ENCODE assay signal across 28 cellular contexts in the genomic region with DNA sequence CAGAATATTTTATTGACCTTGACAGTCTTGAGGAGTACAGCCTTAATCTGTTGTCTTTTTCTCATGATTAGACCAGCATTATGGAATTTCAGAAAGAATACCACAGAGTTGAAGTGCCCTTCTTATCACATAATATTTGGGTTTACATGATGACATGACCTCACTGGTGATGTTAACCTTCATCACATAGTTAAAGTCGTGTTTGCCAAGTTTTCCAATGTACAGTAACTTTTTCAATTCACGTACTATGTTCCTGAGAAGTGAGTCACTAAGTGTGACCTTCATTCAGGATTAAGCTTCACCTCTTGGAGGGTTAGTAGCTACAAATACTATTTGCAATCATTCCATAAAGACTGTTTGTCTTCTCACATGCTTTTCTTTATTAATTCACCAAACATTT. TPM values are rescaled to one million over a fixed set of nuclear protein-coding genes. Genes with fewer than 3 reads are reported as not detected.
"Had no signal": no experiment of that assay in that cellular context is flagged by ENCODE, and none has a peak within 500 bp of the region (broad histone marks: within the 10 kb centered on the region; RNA-seq: fewer than 3 reads in every experiment).

No MANE protein-coding gene starts in this region.

- H3K4me3 ChIP-seq: coronary artery, gastroesophageal sphincter, left ventricle myocardium inferior, lower lobe of right lung, neural progenitor cell, ovary, right atrium auricular region, sigmoid colon, stomach had no signal

- H3K27me3 ChIP-seq: gastroesophageal sphincter, neural progenitor cell, ovary, right atrium auricular region, sigmoid colon, stomach had no signal

- H3K36me3 Mint-ChIP-seq: immature natural killer cell, memory B cell, mesothelial cell of epicardium, natural killer cell had no signal

- FAIRE-seq: endometrium, kidney, small intestine, urothelium cell line had no signal

- H3K9me3 ChIP-seq: gastroesophageal sphincter, left ventricle myocardium inferior, lower lobe of right lung, ovary, right atrium auricular region, sigmoid colon had no signal

- H3K4me3 Mint-ChIP-seq: immature natural killer cell, memory B cell, mesothelial cell of epicardium, natural killer cell, neural progenitor cell had no signal

- H3K27ac Mint-ChIP-seq: immature natural killer cell, memory B cell, mesothelial cell of epicardium, natural killer cell, neural progenitor cell had no signal

- ATAC-seq: esophagus mucosa, gastroesophageal sphincter, left cardiac atrium, lower lobe of right lung, natural killer cell had no signal

- H3K4me1 ChIP-seq: left ventricle myocardium inferior, lower lobe of right lung, neural progenitor cell, right atrium auricular region, sigmoid colon, stomach had no signal

- H3K9me3 Mint-ChIP-seq: immature natural killer cell, memory B cell, natural killer cell, neural progenitor cell had no signal

- H3K27ac ChIP-seq: coronary artery, gastroesophageal sphincter, left ventricle myocardium inferior, lower lobe of right lung, neural progenitor cell, ovary, right atrium auricular region, sigmoid colon, stomach had no signal

- DNase-seq: effector CD8-positive, alpha-beta T cell; foreskin fibroblast; glutamatergic neuron; immature natural killer cell; kidney; left cardiac atrium; left ventricle myocardium inferior; lower lobe of right lung; natural killer cell; nucleus accumbens; ovary; sigmoid colon; stimulated activated CD4-positive, alpha-beta T cell treated with anti-CD3 and anti-CD28 coated beads, Interleukin-12 subunit alpha, Interleukin-12 subunit beta, amount 100 ng/mL, for 4 hours; stimulated activated naive CD4-positive, alpha-beta T cell; stomach; substantia nigra; trophoblast cell had no signal

- H3K36me3 ChIP-seq: gastroesophageal sphincter, left ventricle myocardium inferior, lower lobe of right lung, neural progenitor cell, ovary, right atrium auricular region, sigmoid colon, stomach had no signal

- H3K4me2 ChIP-seq: neural progenitor cell had no signal

RNA-seq across cellular contexts. Expression of gene RAB40A, which starts 52.1 kb away (rescaled TPM):
- total RNA-seq: dermis microvascular lymphatic vessel endothelial cell, left ventricle myocardium inferior, natural killer cell had no signal
- polyA plus RNA-seq: immature natural killer cell had no signal
